ENCODE assay signal across 8 cellular contexts in the genomic region with DNA sequence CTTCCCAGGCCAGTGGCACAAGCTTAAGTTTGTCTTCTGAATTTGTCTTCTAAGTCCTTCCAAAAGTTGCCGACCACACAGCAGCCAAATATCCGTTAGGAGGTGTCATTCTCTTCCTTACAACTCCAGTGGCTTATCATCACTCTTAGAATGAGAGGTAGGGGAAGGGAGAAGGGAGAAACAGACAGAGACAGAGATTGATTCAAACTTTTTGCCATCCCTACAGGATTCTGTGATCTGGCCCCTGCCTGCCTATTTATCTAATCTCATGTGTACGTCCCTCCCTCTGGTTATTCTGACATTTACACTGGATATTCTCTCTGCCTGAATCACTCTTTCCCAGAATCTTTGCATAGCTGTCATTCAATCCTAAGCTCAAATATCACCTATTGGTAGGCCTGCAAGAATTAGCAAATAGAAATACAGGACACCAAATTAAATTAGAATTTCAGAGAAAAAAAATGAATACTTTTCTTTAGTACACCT. TPM values are rescaled to one million over a fixed set of nuclear protein-coding genes. Genes with fewer than 3 reads are reported as not detected.
DNase-seq lines count a peak whose midpoint lies in the region; ATAC-seq and TF ChIP-seq lines count a peak whose summit lies in the region.

No MANE protein-coding gene starts in this region.

- TF ChIP-seq CTCF in HEK293 (tag by site-specific recombination; IDR thresholded peaks at IDR 0.05) (0 out of 2 replicates have a peak, but pooled peaks have one; percentile 19), right atrium auricular region (IDR thresholded peaks at IDR 0.05) (no peak)
- no peak for TF ChIP-seq CTCF in activated CD8-positive, alpha-beta T cell treated with anti-CD3 and anti-CD28 coated beads for 36 hours (IDR thresholded peaks at IDR 0.05)

- ATAC-seq in activated CD8-positive, alpha-beta T cell treated with anti-CD3 and anti-CD28 coated beads for 36 hours = peak; percentile 2
- ATAC-seq in stimulated activated naive B cell treated with anti-CD40 and anti-IgM and Interleukin-4, amounts not matched to agents 10 μg/mL and 1 μg/mL and 100 μg/mL, for 72 hours (replicated peaks) = peak; percentile 0 to 4
- ATAC-seq in GM21825 (IDR thresholded peaks at IDR 0.05; ENCODE audit: unreplicated experiment) = no peak

- H3K4me1 ChIP-seq in HEK293 (ENCODE audit: control insufficient read depth, insufficient read depth, low read length) (peaks cover 7% of the 10 kb centered on the region), right atrium auricular region (peaks cover 0 to 22% of the 10 kb centered on the region in 2 donors)

- H3K4me3 ChIP-seq in HEK293 (ENCODE audit: low read depth, low read length) (peak overlapping the region; percentile 94), right atrium auricular region (peak overlapping the region; percentile 55 to 69)

- H3K27ac Mint-ChIP-seq in activated CD8-positive, alpha-beta T cell treated with anti-CD3 and anti-CD28 coated beads for 36 hours = peak overlapping the region; percentile 95
- H3K27ac Mint-ChIP-seq in stimulated activated naive B cell treated with anti-CD40 and anti-IgM and Interleukin-4, amounts not matched to agents 10 μg/mL and 1 μg/mL and 100 μg/mL, for 72 hours = peak overlapping the region; percentile 99

- H3K27me3 ChIP-seq in right atrium auricular region = no peaks in the 10 kb centered on the region

- POLR2A ChIA-PET in HEK293 (lab: Yijun Ruan, JAX) = interaction anchor here (0.6 to 1.4 kb wide), 7 partner anchors 11 to 203 kb away, joined by 3 to 11 read pairs (median 3); a partner anchor contains a TSS
- POLR2A ChIA-PET in activated CD8-positive, alpha-beta T cell treated with anti-CD3 and anti-CD28 coated beads for 36 hours (lab: Charles Lee) = interaction anchor here (1.0 to 1.4 kb wide), 4 partner anchors 10 to 86 kb away, joined by 3 to 6 read pairs (median 4); no protein-coding TSS in a partner anchor

- H3K36me3 Mint-ChIP-seq in activated CD8-positive, alpha-beta T cell treated with anti-CD3 and anti-CD28 coated beads for 36 hours (ENCODE audit: low read depth) = peaks cover 24% of the 10 kb centered on the region
- peaks cover 9 to 12% of the 10 kb centered on the region in 2 donors for H3K36me3 Mint-ChIP-seq in stimulated activated naive B cell treated with anti-CD40 and anti-IgM and Interleukin-4, amounts not matched to agents 10 μg/mL and 1 μg/mL and 100 μg/mL, for 72 hours

- no peaks in the 10 kb centered on the region for H3K27me3 Mint-ChIP-seq in activated CD8-positive, alpha-beta T cell treated with anti-CD3 and anti-CD28 coated beads for 36 hours
- no peaks in the 10 kb centered on the region for H3K27me3 Mint-ChIP-seq in stimulated activated naive B cell treated with anti-CD40 and anti-IgM and Interleukin-4, amounts not matched to agents 10 μg/mL and 1 μg/mL and 100 μg/mL, for 72 hours

- no peak for TF ChIP-seq POLR2A in erythroblast (IDR thresholded peaks at IDR 0.05; ENCODE audit: low read length)

- H3K27ac ChIP-seq in HEK293 (ENCODE audit: extremely low read depth, low read depth, low read length) (no peak overlapping the region), right atrium auricular region (peak overlapping the region; percentile 69 to 76)

- H3K36me3 ChIP-seq in HEK293 (ENCODE audit: control insufficient read depth in 2 of 2, insufficient read depth in 1 of 2, low read length in 2 of 2) (peaks cover 4 to 28% of the 10 kb centered on the region in 2 experiments), right atrium auricular region (peaks cover 15% of the 10 kb centered on the region)

- H3K9me3 ChIP-seq in HEK293 (ENCODE audit: control insufficient read depth, insufficient read depth, low read depth, low read length) (no peaks in the 10 kb centered on the region), right atrium auricular region (no peaks in the 10 kb centered on the region)

- peak overlapping the region; percentile 97 for H3K4me3 Mint-ChIP-seq in activated CD8-positive, alpha-beta T cell treated with anti-CD3 and anti-CD28 coated beads for 36 hours
- peak overlapping the region; percentile 99 to 100 for H3K4me3 Mint-ChIP-seq in stimulated activated naive B cell treated with anti-CD40 and anti-IgM and Interleukin-4, amounts not matched to agents 10 μg/mL and 1 μg/mL and 100 μg/mL, for 72 hours

- H3K9me3 Mint-ChIP-seq in activated CD8-positive, alpha-beta T cell treated with anti-CD3 and anti-CD28 coated beads for 36 hours = no peaks in the 10 kb centered on the region
- no peaks in the 10 kb centered on the region for H3K9me3 Mint-ChIP-seq in stimulated activated naive B cell treated with anti-CD40 and anti-IgM and Interleukin-4, amounts not matched to agents 10 μg/mL and 1 μg/mL and 100 μg/mL, for 72 hours

- no peak for DNase-seq in activated CD8-positive, alpha-beta T cell treated with anti-CD3 and anti-CD28 coated beads for 36 hours
- DNase-seq in right atrium auricular region (ENCODE audit: low spot score) (no peak), erythroblast (lab: John Stamatoyannopoulos, UW) (no peak), C1 segment of cervical spinal cord (lab: John Stamatoyannopoulos, UW) (no peak), NCI-H345 treated with DMSO at 0.1 percent for 48 hours (lab: John Stamatoyannopoulos, UW; ENCODE audit: unreplicated experiment) (no peak)
- DNase-seq in stimulated activated naive B cell treated with anti-CD40 and anti-IgM and Interleukin-4, amounts not matched to agents 10 μg/mL and 1 μg/mL and 100 μg/mL, for 72 hours = no peak

- CTCF ChIA-PET in HEK293 (lab: Yijun Ruan, JAX) = interaction anchor here (0.7 to 1.6 kb wide), 4 partner anchors 8 to 109 kb away, joined by 3 to 6 read pairs (median 4); no protein-coding TSS in a partner anchor
- CTCF ChIA-PET in activated CD8-positive, alpha-beta T cell treated with anti-CD3 and anti-CD28 coated beads for 36 hours (lab: Charles Lee) = interaction anchor here (0.7 to 14.7 kb wide), 5 partner anchors 81 to 225 kb away, joined by 3 to 272 read pairs (median 3); a partner anchor contains a TSS

- H3K4me1 Mint-ChIP-seq in activated CD8-positive, alpha-beta T cell treated with anti-CD3 and anti-CD28 coated beads for 36 hours (ENCODE audit: low read depth) = peaks cover 23% of the 10 kb centered on the region
- H3K4me1 Mint-ChIP-seq in stimulated activated naive B cell treated with anti-CD40 and anti-IgM and Interleukin-4, amounts not matched to agents 10 μg/mL and 1 μg/mL and 100 μg/mL, for 72 hours = peaks cover 17% of the 10 kb centered on the region in 2 donors

- intact Hi-C loops in activated CD8-positive, alpha-beta T cell treated with anti-CD3 and anti-CD28 coated beads for 36 hours (cut with micrococcal nuclease) = no loop called here

TF ChIP-seq in HEK293, 187 proteins besides CTCF, POLR2A, EP300 and RAD21:
- TF ChIP-seq ZEB2 (tag by site-specific recombination; IDR thresholded peaks at IDR 0.05) (0 out of 2 replicates have a peak, but pooled peaks have one; percentile 13), ZNF747 (tag by site-specific recombination; IDR thresholded peaks at IDR 0.05) (no peak), ZBTB17 (tag by site-specific recombination; IDR thresholded peaks at IDR 0.05) (peak; percentile 41; the same call in 1 of the 2 replicates), ZNF366 (tag by site-specific recombination; conservative IDR thresholded peaks at IDR 0.05) (no peak; the same call in 1 of the 2 replicates), ZBTB8A (tag by site-specific recombination; IDR thresholded peaks at IDR 0.05) (0 out of 2 replicates have a peak, but pooled peaks have one; percentile 2)
- TF ChIP-seq, protein P1, sequence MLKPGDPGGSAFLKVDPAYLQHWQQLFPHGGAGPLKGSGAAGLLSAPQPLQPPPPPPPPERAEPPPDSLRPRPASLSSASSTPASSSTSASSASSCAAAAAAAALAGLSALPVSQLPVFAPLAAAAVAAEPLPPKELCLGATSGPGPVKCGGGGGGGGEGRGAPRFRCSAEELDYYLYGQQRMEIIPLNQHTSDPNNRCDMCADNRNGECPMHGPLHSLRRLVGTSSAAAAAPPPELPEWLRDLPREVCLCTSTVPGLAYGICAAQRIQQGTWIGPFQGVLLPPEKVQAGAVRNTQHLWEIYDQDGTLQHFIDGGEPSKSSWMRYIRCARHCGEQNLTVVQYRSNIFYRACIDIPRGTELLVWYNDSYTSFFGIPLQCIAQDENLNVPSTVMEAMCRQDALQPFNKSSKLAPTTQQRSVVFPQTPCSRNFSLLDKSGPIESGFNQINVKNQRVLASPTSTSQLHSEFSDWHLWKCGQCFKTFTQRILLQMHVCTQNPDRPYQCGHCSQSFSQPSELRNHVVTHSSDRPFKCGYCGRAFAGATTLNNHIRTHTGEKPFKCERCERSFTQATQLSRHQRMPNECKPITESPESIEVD (tag by site-specific recombination; IDR thresholded peaks at IDR 0.05) = no peak

RNA-seq across cellular contexts. Expression of a gene that starts 0.5 kb away (rescaled TPM):
- total RNA-seq in activated CD8-positive, alpha-beta T cell treated with anti-CD3 and anti-CD28 coated beads for 36 hours = 10 to 100 TPM; 76.4 to 77.8 TPM
- total RNA-seq in right atrium auricular region = 10 to 100 TPM; 15.4 to 22.2 TPM

RNA-seq across cellular contexts. Expression of a gene that starts 38.5 kb away (rescaled TPM):
- total RNA-seq in activated CD8-positive, alpha-beta T cell treated with anti-CD3 and anti-CD28 coated beads for 36 hours = not detected
- total RNA-seq in right atrium auricular region = 1 to 10 TPM; 6.3 to 9.1 TPM

RNA-seq across cellular contexts. Expression of a gene that starts 39.5 kb away (rescaled TPM):
- total RNA-seq in activated CD8-positive, alpha-beta T cell treated with anti-CD3 and anti-CD28 coated beads for 36 hours = not detected
- 1 to 10 TPM; 3.9 to 6.1 TPM for total RNA-seq in right atrium auricular region

RNA-seq across cellular contexts. Expression of a gene that starts 42.1 kb away (rescaled TPM):
- total RNA-seq in activated CD8-positive, alpha-beta T cell treated with anti-CD3 and anti-CD28 coated beads for 36 hours = 10 to 100 TPM; 18.3 to 21.8 TPM
- 10 to 100 TPM in 1 of 2 donors, 1 to 10 TPM in 1; 4.4 to 12.0 TPM for total RNA-seq in right atrium auricular region

Comparison
In these comparisons a context has a peak if more than half of its experiments do, and no peak if none do; other contexts are left out.
1. RNA of a gene that starts 38.5 kb away (total RNA-seq): 6.3 to 9.1 TPM in right atrium auricular region; not detected in activated CD8-positive, alpha-beta T cell treated with anti-CD3 and anti-CD28 coated beads for 36 hours; every median in the first group is over 4 times any median in the second.
2. RNA of a gene that starts 39.5 kb away (total RNA-seq): 3.9 to 6.1 TPM in right atrium auricular region; not detected in activated CD8-positive, alpha-beta T cell treated with anti-CD3 and anti-CD28 coated beads for 36 hours; every median in the first group is over 4 times any median in the second.